ENCODE assay signal across 9 cellular contexts in genomic region chr4:98482503-98482846, GRCh38.
DNase-seq lines count a peak whose midpoint lies in the region; ATAC-seq lines count a peak whose summit lies in the region.
"Had no signal": no experiment of that assay in that cellular context is flagged by ENCODE, and none has a peak within 500 bp of the region (broad histone marks: within the 10 kb centered on the region; RNA-seq: fewer than 3 reads in every experiment).

No MANE protein-coding gene starts in this region.

- H3K9ac ChIP-seq in skeletal muscle satellite cell (ENCODE audit: low read depth, low read length) = no peak overlapping the region

- no peak overlapping the region for H3K4me3 ChIP-seq in skeletal muscle satellite cell (ENCODE audit: low read length)

- peak overlapping the region; percentile 54 for H3K4me3 Mint-ChIP-seq in activated T-cell treated with anti-CD3 and anti-CD28 coated beads, Interleukin-2, amount 50 U/mL, for 4 hours

- peaks cover 30% of the 10 kb centered on the region for H3K36me3 Mint-ChIP-seq in activated T-cell treated with anti-CD3 and anti-CD28 coated beads, Interleukin-2, amount 50 U/mL, for 4 hours (ENCODE audit: insufficient read depth)

- peaks cover 25% of the 10 kb centered on the region for H3K36me3 ChIP-seq in skeletal muscle satellite cell (ENCODE audit: insufficient read depth, low read length)

- DNase-seq in activated T-cell treated with anti-CD3 and anti-CD28 coated beads, Interleukin-2, amount 50 U/mL, for 4 hours = no peak
- DNase-seq in activated T-cell treated with anti-CD3 and anti-CD28 coated beads, Interleukin-2, amount 50 U/mL, for 48 hours = no peak
- no peak for DNase-seq in NCI-H2227 (lab: John Stamatoyannopoulos, UW; ENCODE audit: unreplicated experiment)
- DNase-seq in HK-2 (ENCODE audit: unreplicated experiment) = no peak
- no peak for DNase-seq in NCI-H2196 (lab: John Stamatoyannopoulos, UW; ENCODE audit: unreplicated experiment)
- DNase-seq: NCI-H1417 treated with DMSO at 0.1 percent for 48 hours had no signal

- no peaks in the 10 kb centered on the region for H3K9me3 ChIP-seq in skeletal muscle satellite cell (replicated peaks; ENCODE audit: low read length)

- peaks cover 57% of the 10 kb centered on the region for H3K4me1 Mint-ChIP-seq in activated T-cell treated with anti-CD3 and anti-CD28 coated beads, Interleukin-2, amount 50 U/mL, for 4 hours (ENCODE audit: low read depth)

- no peaks in the 10 kb centered on the region for H3K9me3 Mint-ChIP-seq in activated T-cell treated with anti-CD3 and anti-CD28 coated beads, Interleukin-2, amount 50 U/mL, for 4 hours

- peaks cover 59% of the 10 kb centered on the region for H3K4me1 ChIP-seq in skeletal muscle satellite cell (ENCODE audit: control insufficient read depth, insufficient read depth, low read length)

- ATAC-seq in activated T-cell treated with anti-CD3 and anti-CD28 coated beads, Interleukin-2, amount 50 U/mL, for 4 hours = no peak
- ATAC-seq in HG02588 (IDR thresholded peaks at IDR 0.05; ENCODE audit: unreplicated experiment) (peak; percentile 18), HG03571 (IDR thresholded peaks at IDR 0.05; ENCODE audit: unreplicated experiment) (peak; percentile 5)

- peak overlapping the region; percentile 62 for H3K4me2 ChIP-seq in skeletal muscle satellite cell (ENCODE audit: low read length)

- no peaks in the 10 kb centered on the region for H3K27me3 ChIP-seq in skeletal muscle satellite cell (ENCODE audit: control insufficient read depth, insufficient read depth, low read length)

- H3K27me3 Mint-ChIP-seq in activated T-cell treated with anti-CD3 and anti-CD28 coated beads, Interleukin-2, amount 50 U/mL, for 4 hours (ENCODE audit: low read depth) = no peaks in the 10 kb centered on the region

Comparison
In these comparisons a context has a peak if more than half of its experiments do, and no peak if none do; other contexts are left out.
1. ATAC-seq: peak in HG02588 (single experiment) and HG03571 (single experiment); none in activated T-cell treated with anti-CD3 and anti-CD28 coated beads, Interleukin-2, amount 50 U/mL, for 4 hours (0 of 2).